1 cellular context compared by ENCODE assay signal in genomic region chr6:163751032-163751525, GRCh38.
TF ChIP-seq lines count a peak whose summit lies in the region.

No MANE protein-coding gene starts in this region.

TF ChIP-seq in HepG2, 621 proteins besides CTCF, POLR2A, EP300 and RAD21 (continued from another document):
- TF ChIP-seq, protein P1, sequence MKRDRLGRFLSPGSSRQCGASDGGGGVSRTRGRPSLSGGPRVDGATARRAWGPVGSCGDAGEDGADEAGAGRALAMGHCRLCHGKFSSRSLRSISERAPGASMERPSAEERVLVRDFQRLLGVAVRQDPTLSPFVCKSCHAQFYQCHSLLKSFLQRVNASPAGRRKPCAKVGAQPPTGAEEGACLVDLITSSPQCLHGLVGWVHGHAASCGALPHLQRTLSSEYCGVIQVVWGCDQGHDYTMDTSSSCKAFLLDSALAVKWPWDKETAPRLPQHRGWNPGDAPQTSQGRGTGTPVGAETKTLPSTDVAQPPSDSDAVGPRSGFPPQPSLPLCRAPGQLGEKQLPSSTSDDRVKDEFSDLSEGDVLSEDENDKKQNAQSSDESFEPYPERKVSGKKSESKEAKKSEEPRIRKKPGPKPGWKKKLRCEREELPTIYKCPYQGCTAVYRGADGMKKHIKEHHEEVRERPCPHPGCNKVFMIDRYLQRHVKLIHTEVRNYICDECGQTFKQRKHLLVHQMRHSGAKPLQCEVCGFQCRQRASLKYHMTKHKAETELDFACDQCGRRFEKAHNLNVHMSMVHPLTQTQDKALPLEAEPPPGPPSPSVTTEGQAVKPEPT (CRISPR knock-in tag; IDR thresholded peaks at IDR 0.05; ENCODE audit: low read depth) = no peak
TF ChIP-seq in HepG2: peak in this region for 0.
